Comparison of ENCODE assay signal across 4 cellular contexts in the genomic region with DNA sequence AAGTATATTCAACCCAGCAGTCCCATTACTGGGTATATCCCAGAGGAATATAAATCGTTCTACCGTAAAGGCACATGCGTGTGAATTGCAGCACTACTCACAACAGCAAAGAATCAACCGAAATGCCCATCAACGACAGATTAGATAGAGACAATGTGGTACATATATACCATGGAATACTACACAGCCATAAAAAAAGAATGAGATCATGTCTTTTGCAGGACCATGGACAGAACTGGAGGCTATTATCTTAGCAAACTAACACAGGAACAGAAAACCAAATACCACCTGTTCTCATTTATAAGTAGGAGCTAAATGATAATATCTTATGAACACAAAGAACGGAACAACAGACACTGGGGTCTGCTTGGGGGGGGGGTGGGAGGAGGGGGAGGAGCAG.
TF ChIP-seq lines count a peak whose summit lies in the region.

No MANE protein-coding gene starts in this region.

TF ChIP-seq in SK-N-SH treated with all-trans-retinoic acid at 6 μM for 48 hours, 23 proteins besides CTCF, POLR2A, EP300 and RAD21 (continues in another document):
- TF ChIP-seq ARNTL (CRISPR knock-in tag; IDR thresholded peaks at IDR 0.05; ENCODE audit: borderline replicate concordance, low read depth): no peak
- TF ChIP-seq TCF4 (CRISPR knock-in tag; IDR thresholded peaks at IDR 0.05; ENCODE audit: borderline replicate concordance): no peak
- TF ChIP-seq GLIS3 (CRISPR knock-in tag; IDR thresholded peaks at IDR 0.05): no peak
- TF ChIP-seq, protein P1, sequence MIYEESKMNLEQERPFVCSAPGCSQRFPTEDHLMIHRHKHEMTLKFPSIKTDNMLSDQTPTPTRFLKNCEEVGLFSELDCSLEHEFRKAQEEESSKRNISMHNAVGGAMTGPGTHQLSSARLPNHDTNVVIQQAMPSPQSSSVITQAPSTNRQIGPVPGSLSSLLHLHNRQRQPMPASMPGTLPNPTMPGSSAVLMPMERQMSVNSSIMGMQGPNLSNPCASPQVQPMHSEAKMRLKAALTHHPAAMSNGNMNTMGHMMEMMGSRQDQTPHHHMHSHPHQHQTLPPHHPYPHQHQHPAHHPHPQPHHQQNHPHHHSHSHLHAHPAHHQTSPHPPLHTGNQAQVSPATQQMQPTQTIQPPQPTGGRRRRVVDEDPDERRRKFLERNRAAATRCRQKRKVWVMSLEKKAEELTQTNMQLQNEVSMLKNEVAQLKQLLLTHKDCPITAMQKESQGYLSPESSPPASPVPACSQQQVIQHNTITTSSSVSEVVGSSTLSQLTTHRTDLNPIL (CRISPR knock-in tag; IDR thresholded peaks at IDR 0.05; ENCODE audit: low read depth): no peak
- TF ChIP-seq ZC3H10 (CRISPR knock-in tag; IDR thresholded peaks at IDR 0.05): no peak
- no peak for TF ChIP-seq ZFP30 (CRISPR knock-in tag; IDR thresholded peaks at IDR 0.05)
- peak; percentile 70; the same call in 1 of the 2 replicates for TF ChIP-seq ZNF8 (CRISPR knock-in tag; IDR thresholded peaks at IDR 0.05)
- TF ChIP-seq, protein P2, sequence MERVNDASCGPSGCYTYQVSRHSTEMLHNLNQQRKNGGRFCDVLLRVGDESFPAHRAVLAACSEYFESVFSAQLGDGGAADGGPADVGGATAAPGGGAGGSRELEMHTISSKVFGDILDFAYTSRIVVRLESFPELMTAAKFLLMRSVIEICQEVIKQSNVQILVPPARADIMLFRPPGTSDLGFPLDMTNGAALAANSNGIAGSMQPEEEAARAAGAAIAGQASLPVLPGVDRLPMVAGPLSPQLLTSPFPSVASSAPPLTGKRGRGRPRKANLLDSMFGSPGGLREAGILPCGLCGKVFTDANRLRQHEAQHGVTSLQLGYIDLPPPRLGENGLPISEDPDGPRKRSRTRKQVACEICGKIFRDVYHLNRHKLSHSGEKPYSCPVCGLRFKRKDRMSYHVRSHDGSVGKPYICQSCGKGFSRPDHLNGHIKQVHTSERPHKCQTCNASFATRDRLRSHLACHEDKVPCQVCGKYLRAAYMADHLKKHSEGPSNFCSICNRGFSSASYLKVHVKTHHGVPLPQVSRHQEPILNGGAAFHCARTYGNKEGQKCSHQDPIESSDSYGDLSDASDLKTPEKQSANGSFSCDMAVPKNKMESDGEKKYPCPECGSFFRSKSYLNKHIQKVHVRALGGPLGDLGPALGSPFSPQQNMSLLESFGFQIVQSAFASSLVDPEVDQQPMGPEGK (CRISPR knock-in tag; IDR thresholded peaks at IDR 0.05; ENCODE audit: borderline replicate concordance): no peak

TF ChIP-seq in SK-N-SH, 30 proteins besides CTCF, POLR2A, EP300 and RAD21:
- TF ChIP-seq, protein P3, sequence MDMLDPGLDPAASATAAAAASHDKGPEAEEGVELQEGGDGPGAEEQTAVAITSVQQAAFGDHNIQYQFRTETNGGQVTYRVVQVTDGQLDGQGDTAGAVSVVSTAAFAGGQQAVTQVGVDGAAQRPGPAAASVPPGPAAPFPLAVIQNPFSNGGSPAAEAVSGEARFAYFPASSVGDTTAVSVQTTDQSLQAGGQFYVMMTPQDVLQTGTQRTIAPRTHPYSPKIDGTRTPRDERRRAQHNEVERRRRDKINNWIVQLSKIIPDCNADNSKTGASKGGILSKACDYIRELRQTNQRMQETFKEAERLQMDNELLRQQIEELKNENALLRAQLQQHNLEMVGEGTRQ (IDR thresholded peaks at IDR 0.05; ENCODE audit: borderline replicate concordance, low read depth, low read length): no peak
- TF ChIP-seq ELF1 (IDR thresholded peaks at IDR 0.05): no peak
- TF ChIP-seq FOXJ3 (CRISPR knock-in tag; IDR thresholded peaks at IDR 0.05): no peak
- no peak for TF ChIP-seq CHD2 (IDR thresholded peaks at IDR 0.05; ENCODE audit: low read length, partially characterized antibody)
- TF ChIP-seq RFX5 (IDR thresholded peaks at IDR 0.05; ENCODE audit: low read length): no peak
- TF ChIP-seq TEAD4 (IDR thresholded peaks at IDR 0.05; ENCODE audit: borderline replicate concordance, insufficient read depth): no peak
- no peak for TF ChIP-seq POLR2AphosphoS5 (IDR thresholded peaks at IDR 0.05; ENCODE audit: low read depth, low read length)
- TF ChIP-seq, protein P4, sequence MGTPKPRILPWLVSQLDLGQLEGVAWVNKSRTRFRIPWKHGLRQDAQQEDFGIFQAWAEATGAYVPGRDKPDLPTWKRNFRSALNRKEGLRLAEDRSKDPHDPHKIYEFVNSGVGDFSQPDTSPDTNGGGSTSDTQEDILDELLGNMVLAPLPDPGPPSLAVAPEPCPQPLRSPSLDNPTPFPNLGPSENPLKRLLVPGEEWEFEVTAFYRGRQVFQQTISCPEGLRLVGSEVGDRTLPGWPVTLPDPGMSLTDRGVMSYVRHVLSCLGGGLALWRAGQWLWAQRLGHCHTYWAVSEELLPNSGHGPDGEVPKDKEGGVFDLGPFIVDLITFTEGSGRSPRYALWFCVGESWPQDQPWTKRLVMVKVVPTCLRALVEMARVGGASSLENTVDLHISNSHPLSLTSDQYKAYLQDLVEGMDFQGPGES (IDR thresholded peaks at IDR 0.05; ENCODE audit: low read depth, low read length): no peak
- TF ChIP-seq, protein P5, sequence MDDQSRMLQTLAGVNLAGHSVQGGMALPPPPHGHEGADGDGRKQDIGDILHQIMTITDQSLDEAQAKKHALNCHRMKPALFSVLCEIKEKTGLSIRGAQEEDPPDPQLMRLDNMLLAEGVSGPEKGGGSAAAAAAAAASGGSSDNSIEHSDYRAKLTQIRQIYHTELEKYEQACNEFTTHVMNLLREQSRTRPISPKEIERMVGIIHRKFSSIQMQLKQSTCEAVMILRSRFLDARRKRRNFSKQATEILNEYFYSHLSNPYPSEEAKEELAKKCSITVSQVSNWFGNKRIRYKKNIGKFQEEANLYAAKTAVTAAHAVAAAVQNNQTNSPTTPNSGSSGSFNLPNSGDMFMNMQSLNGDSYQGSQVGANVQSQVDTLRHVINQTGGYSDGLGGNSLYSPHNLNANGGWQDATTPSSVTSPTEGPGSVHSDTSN (IDR thresholded peaks at IDR 0.05): no peak

TF ChIP-seq in HEK293, 187 proteins besides CTCF, POLR2A, EP300 and RAD21:
- TF ChIP-seq, protein P6, sequence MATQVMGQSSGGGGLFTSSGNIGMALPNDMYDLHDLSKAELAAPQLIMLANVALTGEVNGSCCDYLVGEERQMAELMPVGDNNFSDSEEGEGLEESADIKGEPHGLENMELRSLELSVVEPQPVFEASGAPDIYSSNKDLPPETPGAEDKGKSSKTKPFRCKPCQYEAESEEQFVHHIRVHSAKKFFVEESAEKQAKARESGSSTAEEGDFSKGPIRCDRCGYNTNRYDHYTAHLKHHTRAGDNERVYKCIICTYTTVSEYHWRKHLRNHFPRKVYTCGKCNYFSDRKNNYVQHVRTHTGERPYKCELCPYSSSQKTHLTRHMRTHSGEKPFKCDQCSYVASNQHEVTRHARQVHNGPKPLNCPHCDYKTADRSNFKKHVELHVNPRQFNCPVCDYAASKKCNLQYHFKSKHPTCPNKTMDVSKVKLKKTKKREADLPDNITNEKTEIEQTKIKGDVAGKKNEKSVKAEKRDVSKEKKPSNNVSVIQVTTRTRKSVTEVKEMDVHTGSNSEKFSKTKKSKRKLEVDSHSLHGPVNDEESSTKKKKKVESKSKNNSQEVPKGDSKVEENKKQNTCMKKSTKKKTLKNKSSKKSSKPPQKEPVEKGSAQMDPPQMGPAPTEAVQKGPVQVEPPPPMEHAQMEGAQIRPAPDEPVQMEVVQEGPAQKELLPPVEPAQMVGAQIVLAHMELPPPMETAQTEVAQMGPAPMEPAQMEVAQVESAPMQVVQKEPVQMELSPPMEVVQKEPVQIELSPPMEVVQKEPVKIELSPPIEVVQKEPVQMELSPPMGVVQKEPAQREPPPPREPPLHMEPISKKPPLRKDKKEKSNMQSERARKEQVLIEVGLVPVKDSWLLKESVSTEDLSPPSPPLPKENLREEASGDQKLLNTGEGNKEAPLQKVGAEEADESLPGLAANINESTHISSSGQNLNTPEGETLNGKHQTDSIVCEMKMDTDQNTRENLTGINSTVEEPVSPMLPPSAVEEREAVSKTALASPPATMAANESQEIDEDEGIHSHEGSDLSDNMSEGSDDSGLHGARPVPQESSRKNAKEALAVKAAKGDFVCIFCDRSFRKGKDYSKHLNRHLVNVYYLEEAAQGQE (tag by site-specific recombination; IDR thresholded peaks at IDR 0.05): 0 out of 2 replicates have a peak, but pooled peaks have one; percentile 12
- TF ChIP-seq ZNF677 (tag by site-specific recombination; IDR thresholded peaks at IDR 0.05): no peak

TF ChIP-seq in endothelial cell of umbilical vein, 7 proteins besides CTCF, POLR2A, EP300 and RAD21:
- TF ChIP-seq POLR2AphosphoS5 (IDR thresholded peaks at IDR 0.05; ENCODE audit: insufficient read depth, low read depth, low read length) (no peak), GATA2 (IDR thresholded peaks at IDR 0.05; ENCODE audit: insufficient read depth, insufficient read length, low read depth, low read length) (no peak), EZH2 (IDR thresholded peaks at IDR 0.05; ENCODE audit: borderline replicate concordance, low read depth, low read length, severe bottlenecking) (no peak), MYC (IDR thresholded peaks at IDR 0.05; ENCODE audit: low read depth, low read length) (no peak), JUN (IDR thresholded peaks at IDR 0.05; ENCODE audit: borderline replicate concordance, insufficient read depth, insufficient read length, low read depth) (no peak), FOS (IDR thresholded peaks at IDR 0.05; ENCODE audit: borderline replicate concordance, insufficient read depth, low read length) (no peak)
- TF ChIP-seq, protein P7, sequence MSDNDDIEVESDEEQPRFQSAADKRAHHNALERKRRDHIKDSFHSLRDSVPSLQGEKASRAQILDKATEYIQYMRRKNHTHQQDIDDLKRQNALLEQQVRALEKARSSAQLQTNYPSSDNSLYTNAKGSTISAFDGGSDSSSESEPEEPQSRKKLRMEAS (IDR thresholded peaks at IDR 0.05; ENCODE audit: insufficient read depth, insufficient read length): no peak
